In the genomic region with DNA sequence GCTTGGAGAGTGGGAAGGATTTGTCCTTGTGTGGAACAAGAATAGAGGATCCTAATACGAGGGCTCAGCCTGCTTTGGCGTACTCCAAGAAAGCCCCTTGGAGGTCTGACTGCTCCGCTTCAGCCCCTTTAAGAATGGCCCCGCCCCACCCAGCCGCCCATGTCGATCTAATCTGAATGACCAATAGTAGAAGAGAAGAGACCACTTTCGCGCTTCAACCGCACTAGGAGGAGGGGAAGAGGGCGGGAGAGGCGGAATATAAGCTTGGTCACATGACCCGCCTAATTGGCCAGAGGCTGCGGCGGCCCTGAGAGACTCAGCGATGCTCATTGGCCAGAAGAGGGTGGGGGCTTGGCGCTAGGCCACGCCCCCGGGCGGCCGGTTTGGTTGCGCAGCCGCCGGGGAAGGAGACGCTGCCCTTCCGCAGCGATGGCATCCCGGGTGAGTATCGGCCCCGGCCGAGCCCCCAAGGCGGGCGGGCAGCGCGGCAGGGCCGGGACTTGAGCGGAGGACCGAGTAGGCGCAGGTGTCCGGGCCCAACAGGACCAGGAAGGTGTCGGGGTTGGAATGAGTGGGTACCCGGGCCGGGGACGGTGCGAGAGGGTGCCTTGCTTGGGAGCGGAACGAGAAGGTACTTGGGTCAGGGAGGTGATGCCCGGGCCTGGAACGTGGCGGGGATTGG, we compare ENCODE assay signal across 8 cellular contexts. TPM values are rescaled to one million over a fixed set of nuclear protein-coding genes. Genes with fewer than 3 reads are reported as not detected.
DNase-seq lines count a peak whose midpoint lies in the region; ATAC-seq and TF ChIP-seq lines count a peak whose summit lies in the region.

A gene with protein sequence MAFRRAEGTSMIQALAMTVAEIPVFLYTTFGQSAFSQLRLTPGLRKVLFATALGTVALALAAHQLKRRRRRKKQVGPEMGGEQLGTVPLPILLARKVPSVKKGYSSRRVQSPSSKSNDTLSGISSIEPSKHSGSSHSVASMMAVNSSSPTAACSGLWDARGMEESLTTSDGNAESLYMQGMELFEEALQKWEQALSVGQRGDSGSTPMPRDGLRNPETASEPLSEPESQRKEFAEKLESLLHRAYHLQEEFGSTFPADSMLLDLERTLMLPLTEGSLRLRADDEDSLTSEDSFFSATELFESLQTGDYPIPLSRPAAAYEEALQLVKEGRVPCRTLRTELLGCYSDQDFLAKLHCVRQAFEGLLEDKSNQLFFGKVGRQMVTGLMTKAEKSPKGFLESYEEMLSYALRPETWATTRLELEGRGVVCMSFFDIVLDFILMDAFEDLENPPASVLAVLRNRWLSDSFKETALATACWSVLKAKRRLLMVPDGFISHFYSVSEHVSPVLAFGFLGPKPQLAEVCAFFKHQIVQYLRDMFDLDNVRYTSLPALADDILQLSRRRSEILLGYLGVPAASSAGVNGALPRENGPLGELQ (plus strand): TSS at position 386 of the 682 bp plus-strand sequence. CDS start 3,969 bp downstream, outside the sequence.

- peak; percentile 94 for ATAC-seq in CD8-positive, alpha-beta T cell
- ATAC-seq in GM19467 (IDR thresholded peaks at IDR 0.05; ENCODE audit: unreplicated experiment): peak; percentile 93

- H3K9me3 Mint-ChIP-seq in CD8-positive, alpha-beta T cell: no peaks in the 10 kb centered on the region

- POLR2A ChIA-PET in CD8-positive, alpha-beta T cell (lab: Charles Lee): interaction anchor here (0.6 to 1.5 kb wide), 5 partner anchors 8 to 44 kb away, joined by 3 to 5 read pairs (median 3); a partner anchor contains a TSS

- H3K27ac ChIP-seq in CD8-positive, alpha-beta T cell (ENCODE audit: low read depth, low read length): peak within 1 kb of the TSS; percentile 83

- intact Hi-C loops in CD8-positive, alpha-beta T cell (cut with DNase I, micrococcal nuclease): loop anchor here (1.0 to 10.0 kb wide), 12 partner anchors 8 to 876 kb away; a partner anchor contains a TSS

- TF ChIP-seq CTCF in CD8-positive, alpha-beta T cell (IDR thresholded peaks at IDR 0.05): no peak

- H3K4me1 ChIP-seq in CD8-positive, alpha-beta T cell (ENCODE audit: insufficient read depth, low read length): peaks cover 21% of the 10 kb centered on the region

- H3K4me3 Mint-ChIP-seq in CD8-positive, alpha-beta T cell: peak within 1 kb of the TSS; percentile 98

- peaks cover under 1% of the 10 kb centered on the region for H3K36me3 ChIP-seq in CD8-positive, alpha-beta T cell (ENCODE audit: insufficient read depth, low read length)

- CTCF ChIA-PET in CD8-positive, alpha-beta T cell (lab: Charles Lee): no interaction called here

- H3K9me3 ChIP-seq in CD8-positive, alpha-beta T cell (ENCODE audit: low read length): no peaks in the 10 kb centered on the region

- H3K27ac Mint-ChIP-seq in CD8-positive, alpha-beta T cell: peak within 1 kb of the TSS; percentile 85

- H3K27me3 Mint-ChIP-seq in CD8-positive, alpha-beta T cell (ENCODE audit: low read depth): no peaks in the 10 kb centered on the region

- peak within 1 kb of the TSS; percentile 99 for H3K4me3 ChIP-seq in CD8-positive, alpha-beta T cell (ENCODE audit: low read depth, low read length)

- peaks cover 19% of the 10 kb centered on the region for H3K36me3 Mint-ChIP-seq in CD8-positive, alpha-beta T cell

- H3K4me1 Mint-ChIP-seq in CD8-positive, alpha-beta T cell (ENCODE audit: low read depth): peaks cover 36% of the 10 kb centered on the region

- H3K27me3 ChIP-seq in CD8-positive, alpha-beta T cell (ENCODE audit: insufficient read depth, low read length): no peaks in the 10 kb centered on the region

- DNase-seq in CD8-positive, alpha-beta T cell: peak; percentile 85 to 95 (median 91)
- DNase-seq in HS-27A (ENCODE audit: low read depth) (peak; percentile 98), NK-92 (lab: John Stamatoyannopoulos, UW; ENCODE audit: unreplicated experiment) (peak; percentile 71), lung microvascular endothelial cell (ENCODE audit: low read depth in 2 of 2) (peak; percentile 99)
- peak; percentile 94 for DNase-seq in activated CD8-positive, alpha-beta memory T cell treated with anti-CD3 and anti-CD28 coated beads for 24 hours
- DNase-seq in effector CD8-positive, alpha-beta T cell (lab: John Stamatoyannopoulos, UW): peak; percentile 93
- DNase-seq in stimulated activated CD4-positive, alpha-beta T cell treated with anti-CD3 and anti-CD28 coated beads, TNF-alpha, amount 100 ng/mL, for 48 hours (ENCODE audit: low read depth in 3 of 3): peak; percentile 85 to 93 (median 91)

RNA-seq across cellular contexts. Expression of the gene that starts here (rescaled TPM):
- 10 to 100 TPM; 63.5 to 69.0 TPM for total RNA-seq in CD8-positive, alpha-beta T cell
- 13.5 and 16.9 TPM in 2 replicates for total RNA-seq in lung microvascular endothelial cell

Comparison
In these comparisons a context has a peak if more than half of its experiments do, and no peak if none do; other contexts are left out.
1. Peak in every context shown above with its lines: DNase-seq, ATAC-seq, H3K4me3 ChIP-seq and H3K27ac ChIP-seq.